In genomic region chr6:142821164-142821716, GRCh38 we compare ENCODE assay signal across 19 cellular contexts.
DNase-seq lines count a peak whose midpoint lies in the region; ATAC-seq, FAIRE-seq and TF ChIP-seq lines count a peak whose summit lies in the region.
"Had no signal": no experiment of that assay in that cellular context is flagged by ENCODE, and none has a peak within 500 bp of the region (broad histone marks: within the 10 kb centered on the region; RNA-seq: fewer than 3 reads in every experiment).

No MANE protein-coding gene starts in this region.

- H3K27ac ChIP-seq in C4-2B (peak overlapping the region; percentile 24), GM12878 (ENCODE audit: control insufficient read depth, insufficient read depth) (peak overlapping the region; percentile 88), osteoblast (ENCODE audit: low read depth, low read length) (peak overlapping the region; percentile 72), mesendoderm (ENCODE audit: low read depth, low read length) (no peak overlapping the region)
- H3K27ac ChIP-seq: GM23248, WERI-Rb-1 had no signal

- RAD21 ChIA-PET in GM12878 (lab: Charles Lee; ENCODE audit: unreplicated experiment): interaction anchor here (0.5 to 15.5 kb wide), 16 partner anchors 17 to 128 kb away, joined by 3 to 374 read pairs (median 10); no protein-coding TSS in a partner anchor

- H2AFZ ChIP-seq in GM12878 (ENCODE audit: control insufficient read depth, low read depth, low read length): no peak overlapping the region
- no peak overlapping the region for H2AFZ ChIP-seq in osteoblast (ENCODE audit: low read length)
- H2AFZ ChIP-seq: GM23248 had no signal

- H3K4me1 ChIP-seq in GM12878 (ENCODE audit: control insufficient read depth, insufficient read depth, low read length) (peaks cover 40% of the 10 kb centered on the region), osteoblast (ENCODE audit: insufficient read depth, low read length) (peaks cover 15% of the 10 kb centered on the region), mesendoderm (ENCODE audit: control insufficient read depth, low read depth, low read length) (peaks cover 4% of the 10 kb centered on the region)

- H3K23ac ChIP-seq in mesendoderm (ENCODE audit: low read length): no peak overlapping the region

- SMC1A ChIA-PET in GM12878 (lab: Charles Lee; ENCODE audit: uncharacterized antibody, unreplicated experiment): interaction anchor here (0.6 to 16.8 kb wide), 16 partner anchors 8 to 105 kb away, joined by 3 to 449 read pairs (median 18); no protein-coding TSS in a partner anchor

- no peak for DNase-seq in GM19239 (ENCODE audit: insufficient read length, low spot score)
- DNase-seq in GM12878 (ENCODE audit: low read depth, low spot score): no peak
- DNase-seq in osteoblast (ENCODE audit: insufficient read length, low spot score, missing footprints): no peak
- DNase-seq in OCI-M2 (lab: John Stamatoyannopoulos, UW; ENCODE audit: unreplicated experiment): no peak
- DNase-seq in mesendoderm: no peak
- DNase-seq: activated T-cell treated with anti-CD3 and anti-CD28 coated beads, Interleukin-2, amount 50 U/mL, for 1 hour; COR-L47; effector CD4-positive, alpha-beta T cell; foreskin melanocyte; GM23248; KBM-7; NCI-H2227 treated with DMSO at 0.1 percent for 48 hours; PC-3; stimulated activated CD4-positive, alpha-beta T cell treated with anti-CD3 and anti-CD28 coated beads, Interleukin-2, amount 100 ng/mL, for 24 hours had no signal

- no peak overlapping the region for H2BK15ac ChIP-seq in mesendoderm (replicated peaks; ENCODE audit: low read depth)

- H3K9ac ChIP-seq in GM12878 (ENCODE audit: control insufficient read depth, insufficient read depth, low read length) (no peak overlapping the region), mesendoderm (ENCODE audit: low read length) (no peak overlapping the region)
- H3K9ac ChIP-seq: GM23248 had no signal

- H4K20me1 ChIP-seq in GM12878 (ENCODE audit: control insufficient read depth, insufficient read depth) (no peaks in the 10 kb centered on the region), osteoblast (ENCODE audit: insufficient read depth, low read length) (no peaks in the 10 kb centered on the region)

- no peak overlapping the region for H3K18ac ChIP-seq in mesendoderm (ENCODE audit: low read length)

- no peak for ATAC-seq in GM12878
- ATAC-seq in HG03175 (IDR thresholded peaks at IDR 0.05; ENCODE audit: unreplicated experiment): no peak
- ATAC-seq: body of pancreas, PC-3 had no signal

- H3K4me3 ChIP-seq in GM12878 (no peak overlapping the region), osteoblast (ENCODE audit: insufficient read depth, low read length) (no peak overlapping the region), mesendoderm (ENCODE audit: low read length) (no peak overlapping the region)
- H3K4me3 ChIP-seq: body of pancreas, GM23248 had no signal

- no peak overlapping the region for H2BK120ac ChIP-seq in mesendoderm (ENCODE audit: low read depth, low read length)

- intact Hi-C loops in GM12878 (cut with micrococcal nuclease; ENCODE audit: unreplicated experiment): loop anchor here (5.0 kb wide), 1 partner anchor 36 kb away; no protein-coding TSS in a partner anchor

- CTCF ChIA-PET in GM12878 (lab: Yijun Ruan, JAX): interaction anchor here (0.6 to 10.6 kb wide), 11 partner anchors 9 to 128 kb away, joined by 3 to 108 read pairs (median 6); no protein-coding TSS in a partner anchor

- H2AK5ac ChIP-seq in mesendoderm (ENCODE audit: low read length): no peak overlapping the region

- in situ Hi-C loops in GM12878 (cut with MboI): no loop called here

- FAIRE-seq in GM19239 (lab: Jason Lieb, UNC): peak; percentile 23
- no peak for FAIRE-seq in GM12878 (lab: Jason Lieb, UNC)
- FAIRE-seq: urothelium cell line had no signal

- H3K56ac ChIP-seq in mesendoderm (ENCODE audit: low read length): no peak overlapping the region

- H3K27me3 ChIP-seq in GM12878 (replicated peaks in 1 of 2; ENCODE audit: control insufficient read depth in 2 of 2, insufficient read depth in 2 of 2, low read length in 1 of 2) (no peaks in the 10 kb centered on the region), osteoblast (ENCODE audit: insufficient read depth, low read length) (no peaks in the 10 kb centered on the region), mesendoderm (ENCODE audit: insufficient read depth, low read length, poor library complexity) (no peaks in the 10 kb centered on the region)
- H3K27me3 ChIP-seq: body of pancreas had no signal

- no peak overlapping the region for H3K4ac ChIP-seq in mesendoderm (ENCODE audit: low read depth, low read length)

- no peak for TF ChIP-seq POLR2A in GM12878 (IDR thresholded peaks at IDR 0.05; ENCODE audit: low read depth, low read length)

- peaks cover 49% of the 10 kb centered on the region for H3K79me2 ChIP-seq in GM12878 (ENCODE audit: control insufficient read depth, insufficient read depth, low read length)
- peaks cover 59% of the 10 kb centered on the region for H3K79me2 ChIP-seq in osteoblast (ENCODE audit: insufficient read depth, low read length)
- no peaks in the 10 kb centered on the region for H3K79me2 ChIP-seq in mesendoderm (ENCODE audit: control insufficient read depth, insufficient read depth, low read length)

- H3K9me3 ChIP-seq in GM12878 (replicated peaks; ENCODE audit: control insufficient read depth, insufficient read depth, low read length) (peaks cover 4% of the 10 kb centered on the region), osteoblast (ENCODE audit: low read depth, low read length) (no peaks in the 10 kb centered on the region)
- H3K9me3 ChIP-seq: body of pancreas had no signal

- WGBS in GM12878 (ENCODE audit: insufficient coverage, insufficient replicate concordance, low lambda C conversion rate, missing lambda C conversion rate): 68% methylated on average over 6 of the region's 6 CpGs
- WGBS in mesendoderm (ENCODE audit: extremely low coverage, insufficient coverage, low lambda C conversion rate): no CpG with 5 or more reads among the region's 6 CpGs

- TF ChIP-seq CTCF in C4-2B (conservative IDR thresholded peaks at IDR 0.05) (no peak), GM12878 (IDR thresholded peaks at IDR 0.05 in 2 of 3, conservative IDR thresholded peaks at IDR 0.05 in 1 of 3; ENCODE audit: control insufficient read depth in 2 of 3, extremely low read depth in 1 of 3, insufficient read depth in 1 of 3, low read depth in 3 of 3, low read length in 3 of 3) (no peak), osteoblast (IDR thresholded peaks at IDR 0.05; ENCODE audit: extremely low read depth, low read depth, low read length) (no peak)

- no peak for TF ChIP-seq EP300 in GM12878 (IDR thresholded peaks at IDR 0.05; ENCODE audit: borderline replicate concordance in 1 of 2, control insufficient read depth in 1 of 2, low read depth in 2 of 2, low read length in 2 of 2)

- H3K79me1 ChIP-seq in mesendoderm (ENCODE audit: low read length): peaks cover 2% of the 10 kb centered on the region

- BruUV-seq in GM12878 (replicated peaks; lab: Mats Ljungman, UMichigan): no TSS peak

- H3K4me2 ChIP-seq in GM12878 (ENCODE audit: control insufficient read depth, insufficient read depth) (0 out of 2 replicates have a peak overlapping the region, but pooled peaks have one; percentile 10), osteoblast (ENCODE audit: insufficient read depth, low read length) (no peak overlapping the region), mesendoderm (ENCODE audit: low read length) (no peak overlapping the region)

- POLR2A ChIA-PET in GM12878 (lab: Charles Lee): interaction anchor here (0.6 to 5.8 kb wide), 13 partner anchors 10 to 125 kb away, joined by 3 to 67 read pairs (median 5); no protein-coding TSS in a partner anchor

- H3K36me3 ChIP-seq in GM12878 (ENCODE audit: control insufficient read depth in 2 of 2, insufficient read depth in 2 of 2, low read length in 1 of 2): no peaks in the 10 kb centered on the region
- no peaks in the 10 kb centered on the region for H3K36me3 ChIP-seq in osteoblast (ENCODE audit: insufficient read depth, low read length)
- no peaks in the 10 kb centered on the region for H3K36me3 ChIP-seq in mesendoderm (ENCODE audit: control insufficient read depth, insufficient read depth, low read length)
- H3K36me3 ChIP-seq: WERI-Rb-1 had no signal

- no peak overlapping the region for H2BK5ac ChIP-seq in mesendoderm (ENCODE audit: low read length)

- no peak overlapping the region for H4K5ac ChIP-seq in mesendoderm (ENCODE audit: low read length)

- H4K8ac ChIP-seq in mesendoderm (ENCODE audit: low read depth, low read length): no peak overlapping the region

- no peak for TF ChIP-seq RAD21 in GM12878 (IDR thresholded peaks at IDR 0.05; ENCODE audit: insufficient read depth, low read depth, low read length)

TF ChIP-seq in GM12878, 131 proteins besides CTCF, POLR2A, EP300 and RAD21:
- 0 out of 2 replicates have a peak, but pooled peaks have one; percentile 68 for TF ChIP-seq WRNIP1 (IDR thresholded peaks at IDR 0.05; ENCODE audit: borderline replicate concordance, low read depth, low read length)
- no peak for TF ChIP-seq NFXL1 (IDR thresholded peaks at IDR 0.05; ENCODE audit: borderline replicate concordance)
- no peak for TF ChIP-seq JUNB (IDR thresholded peaks at IDR 0.05)
